In the genomic region with DNA sequence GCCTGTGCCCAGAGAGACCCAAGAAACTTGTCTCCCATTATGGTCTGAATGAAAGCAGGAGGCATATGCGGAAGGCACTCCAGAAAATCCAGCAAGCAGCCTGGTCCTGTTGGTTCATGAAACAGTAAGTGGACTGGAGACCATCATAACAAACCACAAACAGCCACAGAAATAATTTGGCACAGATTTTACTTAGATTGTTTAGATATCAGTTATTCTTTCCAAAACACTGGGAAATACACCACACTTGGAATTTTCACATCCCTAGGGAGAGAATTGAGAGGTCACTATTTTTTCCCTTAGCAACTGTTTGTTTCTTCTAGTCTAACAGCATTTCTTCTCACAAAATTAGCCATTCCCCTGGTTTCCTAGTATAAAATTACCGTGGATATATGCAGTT, we compare ENCODE assay signal across 14 cellular contexts.
A peak's percentile ranks its signal among the peaks of the same experiment; 100 is the strongest.
DNase-seq lines count a peak whose midpoint lies in the region; ATAC-seq, FAIRE-seq and TF ChIP-seq lines count a peak whose summit lies in the region.
"Had no signal": no experiment of that assay in that cellular context is flagged by ENCODE, and none has a peak within 500 bp of the region (broad histone marks: within the 10 kb centered on the region; RNA-seq: fewer than 3 reads in every experiment).

No MANE protein-coding gene starts in this region.

- peaks cover 3% of the 10 kb centered on the region for H3K27me3 Mint-ChIP-seq in GM23338 (ENCODE audit: insufficient read depth, low read depth, poor library complexity)
- H3K27me3 Mint-ChIP-seq: CD4-positive, CD25-positive, alpha-beta regulatory T cell had no signal

- H3K9me2 ChIP-seq in GM23338 (ENCODE audit: insufficient read depth) = peaks cover 15% of the 10 kb centered on the region; the same call in 1 of the 2 replicates

- peaks cover 0 to 1% (median 0%) of the 10 kb centered on the region in 3 donors for H3K9me3 ChIP-seq in skeletal muscle tissue (ENCODE audit: control insufficient read depth in 3 of 3, low read length in 3 of 3)

- H3K36me3 Mint-ChIP-seq in GM23338 (ENCODE audit: low read depth) = peaks cover 21% of the 10 kb centered on the region
- H3K36me3 Mint-ChIP-seq: CD4-positive, CD25-positive, alpha-beta regulatory T cell had no signal

- H3K36me3 ChIP-seq in GM23338 (ENCODE audit: insufficient read depth) (peaks cover 16% of the 10 kb centered on the region; the same call in 1 of the 2 replicates), skeletal muscle tissue (ENCODE audit: control insufficient read depth in 3 of 3, insufficient read depth in 3 of 3, low read length in 3 of 3) (no peaks in the 10 kb centered on the region)
- H3K36me3 ChIP-seq: BLaER1 treated with 17β-estradiol and CSF1 and Interleukin-3, amounts not matched to agents 10 nM and 100 nM had no signal

- H3K4me3 Mint-ChIP-seq in GM23338 = no peak overlapping the region
- H3K4me3 Mint-ChIP-seq: CD4-positive, CD25-positive, alpha-beta regulatory T cell had no signal

- in situ Hi-C loops in astrocyte of the cerebellum (cut with HindIII; ENCODE audit: low sequenced_read_pairs) = no loop called here

- H3K27ac ChIP-seq in GM23338 (ENCODE audit: low read depth) (no peak overlapping the region), skeletal muscle tissue (ENCODE audit: low read depth, low read length) (peak overlapping the region; percentile 32)
- H3K27ac ChIP-seq: BLaER1 treated with 17β-estradiol and CSF1 and Interleukin-3, amounts not matched to agents 10 nM and 100 nM; HL-60 had no signal

- DNase-seq in GM23338 (ENCODE audit: low spot score) = no peak
- peak; percentile 47 for DNase-seq in astrocyte of the cerebellum (ENCODE audit: low read depth)
- no peak for DNase-seq in HCEC 1CT
- DNase-seq in SIG-M5 treated with dmso at 0.1 percent for 504 hours (lab: John Stamatoyannopoulos, UW; ENCODE audit: unreplicated experiment) = no peak
- DNase-seq in SKM-1 (lab: John Stamatoyannopoulos, UW; ENCODE audit: unreplicated experiment) = no peak
- DNase-seq: ACHN; CD4-positive, CD25-positive, alpha-beta regulatory T cell; DMS 273 treated with DMSO at 0.1 percent for 48 hours; H7 had no signal

- no peak overlapping the region for H3K4me2 ChIP-seq in GM23338
- H3K4me2 ChIP-seq: BLaER1 treated with 17β-estradiol and CSF1 and Interleukin-3, amounts not matched to agents 10 nM and 100 nM had no signal

- no peak overlapping the region for H3K9ac ChIP-seq in skeletal muscle tissue (ENCODE audit: low read depth in 1 of 3, low read length in 3 of 3)
- H3K9ac ChIP-seq: BLaER1 treated with 17β-estradiol and CSF1 and Interleukin-3, amounts not matched to agents 10 nM and 100 nM had no signal

- TF ChIP-seq CTCF in GM23338 (conservative IDR thresholded peaks at IDR 0.05; ENCODE audit: low read depth in 2 of 2) (no peak), astrocyte of the cerebellum (IDR thresholded peaks at IDR 0.05; ENCODE audit: low read depth, low read length, missing control alignments) (no peak)

- no peaks in the 10 kb centered on the region; the same call in 1 of the 2 replicates for H3F3A ChIP-seq in GM23338 (replicated peaks; ENCODE audit: low read depth)

- H3K27me3 ChIP-seq in GM23338 (ENCODE audit: insufficient read depth) = no peaks in the 10 kb centered on the region
- H3K27me3 ChIP-seq in skeletal muscle tissue (ENCODE audit: control insufficient read depth in 3 of 3, insufficient read depth in 3 of 3, low read length in 3 of 3) = no peaks in the 10 kb centered on the region
- H3K27me3 ChIP-seq: BLaER1 treated with 17β-estradiol and CSF1 and Interleukin-3, amounts not matched to agents 10 nM and 100 nM had no signal

- FAIRE-seq in endometrium (lab: Jason Lieb, UNC) = peak; percentile 69

- H3K4me1 ChIP-seq in GM23338 (ENCODE audit: insufficient read depth) (no peaks in the 10 kb centered on the region), skeletal muscle tissue (ENCODE audit: control insufficient read depth in 3 of 3, insufficient read depth in 3 of 3, low read length in 3 of 3) (peaks cover 0 to 7% (median 0%) of the 10 kb centered on the region in 3 donors)
- H3K4me1 ChIP-seq: BLaER1 treated with 17β-estradiol and CSF1 and Interleukin-3, amounts not matched to agents 10 nM and 100 nM had no signal

- H3K4me3 ChIP-seq in GM23338 = no peak overlapping the region
- H3K4me3 ChIP-seq in astrocyte of the cerebellum (ENCODE audit: low read depth, low read length) = no peak overlapping the region
- no peak overlapping the region for H3K4me3 ChIP-seq in skeletal muscle tissue (ENCODE audit: low read length in 3 of 3)
- H3K4me3 ChIP-seq: BLaER1 treated with 17β-estradiol and CSF1 and Interleukin-3, amounts not matched to agents 10 nM and 100 nM had no signal

- no peak for ATAC-seq in GM23338
- ATAC-seq in HG03354 (IDR thresholded peaks at IDR 0.05; ENCODE audit: poor library complexity, severe bottlenecking, unreplicated experiment) = no peak

- peaks cover 23% of the 10 kb centered on the region for H3K9me3 Mint-ChIP-seq in GM23338

- no peaks in the 10 kb centered on the region for H3K79me2 ChIP-seq in GM23338 (replicated peaks; ENCODE audit: insufficient read depth)

- no peak overlapping the region; the same call in 1 of the 2 replicates for H3K27ac Mint-ChIP-seq in GM23338
- H3K27ac Mint-ChIP-seq: CD4-positive, CD25-positive, alpha-beta regulatory T cell had no signal

- no peaks in the 10 kb centered on the region for H4K20me1 ChIP-seq in GM23338 (replicated peaks; ENCODE audit: insufficient read depth)
- H4K20me1 ChIP-seq: BLaER1 treated with 17β-estradiol and CSF1 and Interleukin-3, amounts not matched to agents 10 nM and 100 nM had no signal

- no peaks in the 10 kb centered on the region; the same call in 2 of the 3 replicates for H3K4me1 Mint-ChIP-seq in GM23338
- H3K4me1 Mint-ChIP-seq: CD4-positive, CD25-positive, alpha-beta regulatory T cell had no signal

- peak overlapping the region; percentile 9; the same call in 1 of the 2 replicates for H2AFZ ChIP-seq in GM23338

TF ChIP-seq in GM23338, 12 proteins besides CTCF, POLR2A, EP300 and RAD21:
- TF ChIP-seq ZNF331 (CRISPR knock-in tag; IDR thresholded peaks at IDR 0.05; ENCODE audit: low read depth) = no peak
